Comparison of ENCODE assay signal across 10 cellular contexts in the genomic region with DNA sequence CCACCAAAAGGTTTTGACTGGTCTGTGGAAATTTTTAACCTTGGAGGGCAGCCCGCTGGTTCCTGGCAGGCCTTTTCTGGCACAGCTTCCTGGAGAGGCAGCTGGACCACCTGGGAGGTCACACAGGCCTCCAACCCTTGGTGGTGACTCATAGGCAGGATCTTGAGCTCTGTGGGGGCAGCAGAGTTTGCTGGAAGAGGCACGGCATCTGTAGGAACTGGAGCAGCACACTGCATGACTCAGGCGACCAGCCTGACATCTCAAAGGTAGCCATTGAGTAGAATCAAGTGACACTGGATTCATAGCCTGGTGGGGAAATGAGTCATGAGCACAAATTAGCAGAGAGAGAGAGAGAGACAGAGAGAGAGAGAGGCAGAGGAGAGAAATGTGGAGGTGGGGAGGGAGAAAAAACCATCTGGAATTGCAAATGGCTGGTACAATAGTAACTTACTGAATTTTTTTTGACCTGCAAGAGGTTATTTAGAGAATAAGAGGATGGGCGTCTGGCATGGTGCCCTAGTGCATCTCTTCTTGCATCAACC. TPM values are rescaled to one million over a fixed set of nuclear protein-coding genes. Genes with fewer than 3 reads are reported as not detected.
A peak's percentile ranks its signal among the peaks of the same experiment; 100 is the strongest.
DNase-seq lines count a peak whose midpoint lies in the region; ATAC-seq and TF ChIP-seq lines count a peak whose summit lies in the region.
"Had no signal": no experiment of that assay in that cellular context is flagged by ENCODE, and none has a peak within 500 bp of the region (broad histone marks: within the 10 kb centered on the region; RNA-seq: fewer than 3 reads in every experiment).

No MANE protein-coding gene starts in this region.

- no peaks in the 10 kb centered on the region for H3K36me3 ChIP-seq in PC-9 (ENCODE audit: low read depth)
- no peaks in the 10 kb centered on the region for H3K36me3 ChIP-seq in gastrocnemius medialis
- H3K36me3 ChIP-seq: neutrophil had no signal

- peak; percentile 17; the same call in 1 of the 2 replicates for TF ChIP-seq CTCF in PC-9 (conservative IDR thresholded peaks at IDR 0.05)
- TF ChIP-seq CTCF in epithelial cell of proximal tubule (conservative IDR thresholded peaks at IDR 0.05; ENCODE audit: low read depth, low read length): peak; percentile 10
- TF ChIP-seq CTCF in gastrocnemius medialis (IDR thresholded peaks at IDR 0.05 in 4 of 5, conservative IDR thresholded peaks at IDR 0.05 in 1 of 5): no peak
- no peak for TF ChIP-seq CTCF in CD14-positive monocyte (IDR thresholded peaks at IDR 0.05)

- H3K9me2 ChIP-seq in PC-9 (ENCODE audit: insufficient read depth): no peaks in the 10 kb centered on the region

- H4K20me1 ChIP-seq in PC-9 (ENCODE audit: insufficient read depth): no peaks in the 10 kb centered on the region

- no TSS peak for BruUV-seq in PC-9 (replicated peaks; lab: Mats Ljungman, UMichigan)

- peak overlapping the region in 1 of 7 donors; percentile 30 for H3K27ac Mint-ChIP-seq in CD14-positive monocyte

- intact Hi-C loops in PC-9 (cut with micrococcal nuclease; ENCODE audit: unreplicated experiment): loop anchor here (1.0 to 10.0 kb wide), 10 partner anchors 118 to 1770 kb away; partner anchors contain the start of genes HJURP and SH3BP4
- intact Hi-C loops in gastrocnemius medialis (cut with DNase I; ENCODE audit: low total_unique reads): loop anchor here (10.0 kb wide), 1 partner anchor 570 kb away; no protein-coding TSS in a partner anchor
- intact Hi-C loops in CD14-positive monocyte (cut with micrococcal nuclease): no loop called here

- ATAC-seq in gastrocnemius medialis (peak; percentile 95 to 97), GM19351 (IDR thresholded peaks at IDR 0.05; ENCODE audit: unreplicated experiment) (no peak), HG02571 (IDR thresholded peaks at IDR 0.05; ENCODE audit: unreplicated experiment) (no peak)

- H3K4me3 Mint-ChIP-seq in CD14-positive monocyte: no peak overlapping the region
- H3K4me3 Mint-ChIP-seq: CD4-positive, alpha-beta memory T cell had no signal

- H3K36me3 Mint-ChIP-seq in CD14-positive monocyte: no peaks in the 10 kb centered on the region
- H3K36me3 Mint-ChIP-seq: CD4-positive, alpha-beta memory T cell had no signal

- no peaks in the 10 kb centered on the region for H3K27me3 ChIP-seq in PC-9 (ENCODE audit: insufficient read depth, low read depth)
- no peaks in the 10 kb centered on the region for H3K27me3 ChIP-seq in gastrocnemius medialis

- TF ChIP-seq POLR2A in gastrocnemius medialis (IDR thresholded peaks at IDR 0.05): no peak

- DNase-seq in NCI-H2227 treated with DMSO at 0.1 percent for 48 hours (lab: John Stamatoyannopoulos, UW) (peak; percentile 18), NCI-H2227 (lab: John Stamatoyannopoulos, UW; ENCODE audit: unreplicated experiment) (no peak), PC-9 (peak; percentile 98 to 100), epithelial cell of proximal tubule (ENCODE audit: low read depth) (peak; percentile 98), gastrocnemius medialis (peak; percentile 44 to 84), CD14-positive monocyte (ENCODE audit: low spot score) (no peak)

- CTCF ChIA-PET in PC-9 (lab: Charles Lee): interaction anchor here (0.6 to 1.1 kb wide), 3 partner anchors 46 to 571 kb away, joined by 3 to 5 read pairs (median 3); no protein-coding TSS in a partner anchor

- peaks cover 61% of the 10 kb centered on the region for H3K4me1 ChIP-seq in PC-9 (replicated peaks; ENCODE audit: insufficient read depth)
- H3K4me1 ChIP-seq in gastrocnemius medialis: no peaks in the 10 kb centered on the region

- no peaks in the 10 kb centered on the region for H3K4me1 Mint-ChIP-seq in CD14-positive monocyte

- H3K4me2 ChIP-seq in PC-9: peak overlapping the region; percentile 42

- peak overlapping the region; percentile 65 for H3K27ac ChIP-seq in PC-9
- H3K27ac ChIP-seq in gastrocnemius medialis: peak overlapping the region in 3 of 4 donors; percentile 43 to 48 (median 45)
- H3K27ac ChIP-seq: neutrophil had no signal

- H3K9me3 Mint-ChIP-seq in CD14-positive monocyte: peaks cover 0 to 2% (median 0%) of the 10 kb centered on the region in 7 donors

- no peaks in the 10 kb centered on the region for H3K79me2 ChIP-seq in PC-9 (ENCODE audit: low read depth)

- peaks cover 41% of the 10 kb centered on the region for H3F3A ChIP-seq in PC-9 (ENCODE audit: insufficient read depth, low read depth)

- no peaks in the 10 kb centered on the region for H3K9me3 ChIP-seq in PC-9 (ENCODE audit: insufficient read depth, low read depth)
- H3K9me3 ChIP-seq in gastrocnemius medialis: no peaks in the 10 kb centered on the region
- H3K9me3 ChIP-seq: neutrophil had no signal

- in situ Hi-C loops in gastrocnemius medialis (cut with MboI; ENCODE audit: low sequenced_read_pairs in 4 of 4): loop anchor here in 2 of 4 donors (25.0 kb wide), 1 partner anchor 563 kb away; no protein-coding TSS in a partner anchor

- POLR2A ChIA-PET in PC-9 (lab: Charles Lee; ENCODE audit: unreplicated experiment): interaction anchor here (0.6 to 0.9 kb wide), 7 partner anchors 110 to 1494 kb away, joined by 3 to 19 read pairs (median 4); partner anchors contain the start of gene HJURP

- peaks cover 5 to 9% (median 7%) of the 10 kb centered on the region in 3 donors for H3K27me3 Mint-ChIP-seq in CD14-positive monocyte (ENCODE audit: low read depth in 3 of 3)

- H3K4me3 ChIP-seq in PC-9 (no peak overlapping the region), epithelial cell of proximal tubule (ENCODE audit: low read depth, low read length) (no peak overlapping the region), gastrocnemius medialis (no peak overlapping the region)

- no peak overlapping the region for H2AFZ ChIP-seq in PC-9

RNA-seq across cellular contexts. Expression of gene TRPM8, which starts 57.4 kb away (rescaled TPM):
- total RNA-seq in PC-9 (2021) (0.48 and 2.1 TPM in 2 replicates), epithelial cell of proximal tubule (0.87 and 4.1 TPM in 2 replicates), gastrocnemius medialis (not detected)
- not detected for polyA plus RNA-seq in CD14-positive monocyte
- total RNA-seq: CD4-positive, alpha-beta memory T cell had no signal
- polyA plus RNA-seq: CD4-positive, alpha-beta memory T cell had no signal

Comparison
In these comparisons a context has a peak if more than half of its experiments do, and no peak if none do; other contexts are left out.
1. DNase-seq: peak in NCI-H2227 treated with DMSO at 0.1 percent for 48 hours (single experiment), PC-9 (2 of 2), epithelial cell of proximal tubule (single experiment) and gastrocnemius medialis (2 of 2); none in NCI-H2227 (single experiment) and CD14-positive monocyte (single experiment).
2. CTCF ChIP-seq: peak in PC-9 (single experiment) and epithelial cell of proximal tubule (single experiment); none in gastrocnemius medialis (0 of 5) and CD14-positive monocyte (single experiment).
3. ATAC-seq: peak in gastrocnemius medialis (2 of 2); none in GM19351 (single experiment) and HG02571 (single experiment).
4. intact Hi-C loops: an anchor here in PC-9 (1.0 to 10.0 kb wide) and gastrocnemius medialis (10.0 kb wide); none called in CD14-positive monocyte.